Comparison of ENCODE assay signal across 1 cellular context in genomic region chr11:72741429-72741833, GRCh38.
A peak's percentile ranks its signal among the peaks of the same experiment; 100 is the strongest.
TF ChIP-seq lines count a peak whose summit lies in the region.

No MANE protein-coding gene starts in this region.

TF ChIP-seq in HepG2, 621 proteins besides CTCF, POLR2A, EP300 and RAD21 (continues in another document):
- no peak for TF ChIP-seq GFI1 (CRISPR knock-in tag; IDR thresholded peaks at IDR 0.05; ENCODE audit: borderline replicate concordance)
- peak; percentile 36; the same call in 1 of the 2 replicates for TF ChIP-seq ZNF574 (CRISPR knock-in tag; IDR thresholded peaks at IDR 0.05)
- no peak for TF ChIP-seq MED8 (CRISPR knock-in tag; IDR thresholded peaks at IDR 0.05; ENCODE audit: insufficient replicate concordance)
- no peak for TF ChIP-seq ZNF3 (CRISPR knock-in tag; IDR thresholded peaks at IDR 0.05)
- TF ChIP-seq ZNF605 (CRISPR knock-in tag; IDR thresholded peaks at IDR 0.05): no peak
- no peak for TF ChIP-seq ZMAT3 (CRISPR knock-in tag; conservative IDR thresholded peaks at IDR 0.05)
- TF ChIP-seq ZNF839 (CRISPR knock-in tag; IDR thresholded peaks at IDR 0.05; ENCODE audit: borderline replicate concordance): no peak
- no peak for TF ChIP-seq ZBTB43 (CRISPR knock-in tag; conservative IDR thresholded peaks at IDR 0.05)
- TF ChIP-seq DZIP1 (CRISPR knock-in tag; IDR thresholded peaks at IDR 0.05): no peak
- no peak for TF ChIP-seq ZNF678 (CRISPR knock-in tag; IDR thresholded peaks at IDR 0.05)
- TF ChIP-seq HNRNPH1 (optimal IDR thresholded peaks at IDR 0.05; ENCODE audit: low read depth, low read length): no peak
- TF ChIP-seq ARHGAP35 (CRISPR knock-in tag; IDR thresholded peaks at IDR 0.05; ENCODE audit: borderline replicate concordance): no peak
- TF ChIP-seq KAT8 (CRISPR knock-in tag; IDR thresholded peaks at IDR 0.05): no peak
- TF ChIP-seq ATRX (CRISPR knock-in tag; IDR thresholded peaks at IDR 0.05; ENCODE audit: borderline replicate concordance): no peak
- TF ChIP-seq BCL6 (CRISPR knock-in tag; IDR thresholded peaks at IDR 0.05): no peak
- TF ChIP-seq MYC (CRISPR knock-in tag; IDR thresholded peaks at IDR 0.05; ENCODE audit: borderline replicate concordance): no peak; the same call in 1 of the 2 replicates
- TF ChIP-seq HMGXB4 (CRISPR knock-in tag; IDR thresholded peaks at IDR 0.05; ENCODE audit: borderline replicate concordance in 1 of 2, low read depth in 1 of 2): no peak
- no peak for TF ChIP-seq SP4 (CRISPR knock-in tag; IDR thresholded peaks at IDR 0.05)
- no peak for TF ChIP-seq HMGXB3 (CRISPR knock-in tag; IDR thresholded peaks at IDR 0.05; ENCODE audit: borderline replicate concordance)
- TF ChIP-seq ZNF816 (CRISPR knock-in tag; IDR thresholded peaks at IDR 0.05; ENCODE audit: borderline replicate concordance): no peak
- TF ChIP-seq ZBTB7A (CRISPR knock-in tag; IDR thresholded peaks at IDR 0.05): 0 out of 2 replicates have a peak, but pooled peaks have one; percentile 28
- no peak for TF ChIP-seq BRF2 (CRISPR knock-in tag; IDR thresholded peaks at IDR 0.05)
- TF ChIP-seq FOXP4 (CRISPR knock-in tag; IDR thresholded peaks at IDR 0.05): no peak
- TF ChIP-seq PLRG1 (conservative IDR thresholded peaks at IDR 0.05): no peak
- no peak for TF ChIP-seq ZNF550 (CRISPR knock-in tag; IDR thresholded peaks at IDR 0.05; ENCODE audit: borderline replicate concordance)
- TF ChIP-seq THAP11 (CRISPR knock-in tag; IDR thresholded peaks at IDR 0.05): no peak
- TF ChIP-seq STAT6 (CRISPR knock-in tag; IDR thresholded peaks at IDR 0.05; ENCODE audit: borderline replicate concordance): no peak
- no peak for TF ChIP-seq ZNF296 (CRISPR knock-in tag; conservative IDR thresholded peaks at IDR 0.05)
- TF ChIP-seq ZNF136 (CRISPR knock-in tag; IDR thresholded peaks at IDR 0.05; ENCODE audit: low read depth): no peak
- 0 out of 2 replicates have a peak, but pooled peaks have one; percentile 44 for TF ChIP-seq ZBTB7B (CRISPR knock-in tag; IDR thresholded peaks at IDR 0.05)
- TF ChIP-seq GLMP (CRISPR knock-in tag; IDR thresholded peaks at IDR 0.05; ENCODE audit: borderline replicate concordance): no peak
- TF ChIP-seq ZNF782 (CRISPR knock-in tag; IDR thresholded peaks at IDR 0.05; ENCODE audit: borderline replicate concordance): no peak
- TF ChIP-seq SALL2 (CRISPR knock-in tag; IDR thresholded peaks at IDR 0.05): no peak
- TF ChIP-seq MEIS2 (CRISPR knock-in tag; IDR thresholded peaks at IDR 0.05): no peak
- TF ChIP-seq MXI1 (IDR thresholded peaks at IDR 0.05; ENCODE audit: borderline replicate concordance, low read depth, low read length): no peak
- TF ChIP-seq ZNF101 (CRISPR knock-in tag; IDR thresholded peaks at IDR 0.05; ENCODE audit: borderline replicate concordance, low read depth): no peak
- TF ChIP-seq SP140L (CRISPR knock-in tag; IDR thresholded peaks at IDR 0.05; ENCODE audit: borderline replicate concordance): no peak
